12 cellular contexts compared by ENCODE assay signal in the genomic region with DNA sequence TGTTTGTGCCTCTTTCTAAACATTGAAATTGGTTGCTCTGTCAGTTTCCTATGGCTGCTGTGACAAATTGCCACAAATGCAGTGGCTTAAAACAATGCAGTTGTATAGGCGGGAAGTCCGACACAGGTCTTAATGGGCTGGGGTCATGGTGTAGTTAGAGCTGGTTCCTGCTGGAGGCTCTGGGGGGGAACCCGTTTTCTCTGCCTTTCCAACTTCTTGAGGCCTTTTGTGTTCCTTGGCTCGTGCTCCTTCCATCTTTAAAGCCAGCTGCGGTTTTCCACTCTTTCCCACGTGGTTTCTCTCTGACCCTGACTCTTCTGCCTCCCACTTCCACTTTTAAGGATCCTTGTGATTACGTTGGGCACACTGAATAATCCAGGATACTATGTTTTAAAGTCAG. TPM values are rescaled to one million over a fixed set of nuclear protein-coding genes. Genes with fewer than 3 reads are reported as not detected.
DNase-seq lines count a peak whose midpoint lies in the region; ATAC-seq and TF ChIP-seq lines count a peak whose summit lies in the region.
"Had no signal": no experiment of that assay in that cellular context is flagged by ENCODE, and none has a peak within 500 bp of the region (broad histone marks: within the 10 kb centered on the region; RNA-seq: fewer than 3 reads in every experiment).

No MANE protein-coding gene starts in this region.

- H3K27ac ChIP-seq in 22Rv1 (peak overlapping the region; percentile 78), heart right ventricle (peak overlapping the region; percentile 70 to 88 (median 81)), prostate gland (peak overlapping the region; percentile 77 to 87)

- H3K4me1 ChIP-seq in heart right ventricle (peaks cover 32 to 76% (median 72%) of the 10 kb centered on the region in 9 donors), prostate gland (replicated peaks) (peaks cover 41% of the 10 kb centered on the region)

- H3K36me3 ChIP-seq in heart right ventricle, result no peaks in the 10 kb centered on the region
- H3K36me3 ChIP-seq in prostate gland, result no peaks in the 10 kb centered on the region

- intact Hi-C loops in heart right ventricle (cut with DNase I), result no loop called here
- intact Hi-C loops in prostate gland (cut with DNase I), result no loop called here

- DNase-seq in astrocyte of the cerebellum (ENCODE audit: low read depth) (peak; percentile 73), heart right ventricle (peak in 1 of 2 donors; percentile 64), prostate gland (ENCODE audit: low spot score) (no peak), NCI-H2081 (lab: John Stamatoyannopoulos, UW) (no peak), 8988T (no peak)
- no peak for DNase-seq in stimulated activated CD4-positive, alpha-beta T cell treated with anti-CD3 and anti-CD28 coated beads, Interleukin-4, amount 100 ng/mL, for 24 hours
- DNase-seq: ACHN; activated naive CD8-positive, alpha-beta T cell treated with anti-CD3 and anti-CD28 coated beads for 36 hours; stimulated activated CD4-positive, alpha-beta T cell treated with anti-CD3 and anti-CD28 coated beads, Interleukin-1b, Interleukin-23, amount 100 ng/mL, for 48 hours; stimulated activated naive CD4-positive, alpha-beta T cell treated with Interleukin-2 at 50 U/mL for 16 hours had no signal

- no peaks in the 10 kb centered on the region for H3K27me3 ChIP-seq in heart right ventricle
- H3K27me3 ChIP-seq in prostate gland (replicated peaks; ENCODE audit: insufficient read depth), result no peaks in the 10 kb centered on the region

- peak in 6 of 8 donors; percentile 10 to 57 (median 34) for ATAC-seq in heart right ventricle
- no peak for ATAC-seq in GM21717 (IDR thresholded peaks at IDR 0.05; ENCODE audit: unreplicated experiment)

- H3K4me3 ChIP-seq in astrocyte of the cerebellum (ENCODE audit: low read depth, low read length), result no peak overlapping the region
- no peak overlapping the region for H3K4me3 ChIP-seq in heart right ventricle
- no peak overlapping the region for H3K4me3 ChIP-seq in prostate gland

- WGBS in heart right ventricle, 2 donors, result 55 to 64% methylated on average over 7 of the region's 7 CpGs
- 35% methylated on average over 7 of the region's 7 CpGs for WGBS in prostate gland

- no peak for TF ChIP-seq CTCF in 22Rv1 (IDR thresholded peaks at IDR 0.05)
- no peak for TF ChIP-seq CTCF in astrocyte of the cerebellum (IDR thresholded peaks at IDR 0.05; ENCODE audit: low read depth, low read length, missing control alignments)
- no peak for TF ChIP-seq CTCF in heart right ventricle (IDR thresholded peaks at IDR 0.05)
- TF ChIP-seq CTCF in prostate gland (IDR thresholded peaks at IDR 0.05), result no peak

- H3K9me3 ChIP-seq in heart right ventricle (peaks cover 0 to 6% (median 0%) of the 10 kb centered on the region in 11 donors), prostate gland (no peaks in the 10 kb centered on the region)

- TF ChIP-seq POLR2A in prostate gland (IDR thresholded peaks at IDR 0.05), result no peak

- in situ Hi-C loops in astrocyte of the cerebellum (cut with HindIII; ENCODE audit: low sequenced_read_pairs), result no loop called here

RNA-seq across cellular contexts. Expression of gene EPN2, which starts 12.5 kb away (rescaled TPM):
- total RNA-seq in heart right ventricle, result 10 to 100 TPM; 42.7 to 83.1 (median 58.8) TPM
- polyA plus RNA-seq in heart right ventricle, result 10 to 100 TPM; 20.0 to 27.9 TPM
- 10 to 100 TPM; 28.8 to 67.7 TPM for total RNA-seq in prostate gland
